Comparison of ENCODE assay signal across 29 cellular contexts in the genomic region with DNA sequence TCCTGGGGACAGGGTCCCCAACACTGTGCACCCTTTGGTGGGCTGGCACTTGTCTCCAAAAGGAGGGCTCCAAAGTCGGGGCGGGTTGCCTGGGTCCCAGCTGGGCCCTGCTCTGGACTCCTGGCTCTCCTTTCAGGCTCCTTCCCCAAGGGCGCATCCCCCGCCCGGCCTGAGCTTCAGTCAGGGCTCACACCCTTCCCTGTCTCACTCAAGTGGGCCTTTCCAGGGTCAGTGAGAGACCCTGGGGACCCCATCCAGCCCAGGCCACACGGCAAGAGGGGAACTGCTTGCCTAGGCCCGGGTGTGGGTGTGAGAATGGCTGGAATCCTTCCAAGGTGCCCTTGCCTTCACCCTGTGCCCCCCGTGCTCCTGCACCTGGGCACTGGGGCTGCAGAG. TPM values are rescaled to one million over a fixed set of nuclear protein-coding genes. Genes with fewer than 3 reads are reported as not detected.
DNase-seq lines count a peak whose midpoint lies in the region; ATAC-seq and TF ChIP-seq lines count a peak whose summit lies in the region.
"Had no signal": no experiment of that assay in that cellular context is flagged by ENCODE, and none has a peak within 500 bp of the region (broad histone marks: within the 10 kb centered on the region; RNA-seq: fewer than 3 reads in every experiment).

No MANE protein-coding gene starts in this region.

- no peak for TF ChIP-seq POLR2A in stomach (IDR thresholded peaks at IDR 0.05)

- peaks cover 58% of the 10 kb centered on the region for H3K4me1 ChIP-seq in BE2C
- H3K4me1 ChIP-seq in mucosa of descending colon (ENCODE audit: low read depth) = peaks cover 46% of the 10 kb centered on the region
- H3K4me1 ChIP-seq in stomach = peaks cover 51 to 75% (median 66%) of the 10 kb centered on the region in 4 donors

- H3K27me3 ChIP-seq in BE2C (peaks cover 9% of the 10 kb centered on the region), stomach (peaks cover 0 to 27% (median 12%) of the 10 kb centered on the region in 3 donors)
- H3K27me3 ChIP-seq: testis had no signal

- ATAC-seq in mucosa of descending colon (no peak), HG02759 (IDR thresholded peaks at IDR 0.05; ENCODE audit: unreplicated experiment) (no peak), GM18867 (IDR thresholded peaks at IDR 0.05; ENCODE audit: unreplicated experiment) (no peak), HG03439 (IDR thresholded peaks at IDR 0.05; ENCODE audit: unreplicated experiment) (no peak)
- ATAC-seq: activated CD8-positive, alpha-beta T cell treated with anti-CD3 and anti-CD28 coated beads for 36 hours; activated T-helper 17 cell treated with anti-CD3 and anti-CD28 coated beads, Interleukin-2, amount 50 U/mL, for 72 hours; stimulated activated memory B cell treated with anti-CD40 and anti-IgM and Interleukin-4, amounts not matched to agents 10 μg/mL and 1 μg/mL and 100 μg/mL, for 72 hours had no signal

- no peaks in the 10 kb centered on the region for H3K9me3 ChIP-seq in BE2C
- H3K9me3 ChIP-seq in mucosa of descending colon = no peaks in the 10 kb centered on the region
- H3K9me3 ChIP-seq in stomach = no peaks in the 10 kb centered on the region
- H3K9me3 ChIP-seq: testis had no signal

- peak overlapping the region; percentile 15 to 98 (median 66) for H3K27ac ChIP-seq in stomach
- H3K27ac ChIP-seq: GM23248, parathyroid adenoma, testis had no signal

- intact Hi-C loops in mucosa of descending colon (cut with DNase I, micrococcal nuclease) = no loop called here
- intact Hi-C loops in stomach (cut with DNase I; ENCODE audit: low total_unique reads) = loop anchor here (5.0 kb wide), 1 partner anchor 70 kb away; no protein-coding TSS in a partner anchor

- TF ChIP-seq CTCF in BE2C (IDR thresholded peaks at IDR 0.05; ENCODE audit: low read depth, low read length) (no peak), mucosa of descending colon (IDR thresholded peaks at IDR 0.05) (no peak), stomach (IDR thresholded peaks at IDR 0.05) (no peak)

- WGBS in stomach, 5 donors = 39 to 65% (median 41%) methylated on average over 6 to 8 of the region's 8 CpGs

- H3K36me3 ChIP-seq in BE2C (no peaks in the 10 kb centered on the region; the same call in 1 of the 2 replicates), mucosa of descending colon (ENCODE audit: low read depth) (no peaks in the 10 kb centered on the region), stomach (no peaks in the 10 kb centered on the region)

- peak; percentile 12 for DNase-seq in BE2C
- DNase-seq in ecto neural progenitor cell (ENCODE audit: low spot score) = peak; percentile 53
- DNase-seq in mucosa of descending colon = peak in 2 of 3 donors; percentile 51 to 52
- DNase-seq in stomach = no peak
- no peak for DNase-seq in NCI-H1105 (lab: John Stamatoyannopoulos, UW)
- DNase-seq: activated CD4-positive, CD25-positive, alpha-beta regulatory T cell treated with anti-CD3 and anti-CD28 coated beads, Interleukin-2, amount 50 U/mL, for 72 hours; activated CD8-positive, alpha-beta T cell treated with anti-CD3 and anti-CD28 coated beads for 36 hours; activated naive CD4-positive, alpha-beta T cell treated with anti-CD3 and anti-CD28 coated beads, Interleukin-2, amount 50 U/mL, for 16 hours; amniotic stem cell; DMS153; effector CD8-positive, alpha-beta T cell; erythroblast; foreskin fibroblast; GM23248; hippocampal formation; KG1; left ventricle myocardium superior; MM.1S; NCI-H2029 treated with DMSO at 0.1 percent for 48 hours; NCI-H226; stimulated activated CD4-positive, alpha-beta T cell treated with anti-CD3 and anti-CD28 coated beads, Interleukin-12 subunit alpha, Interleukin-12 subunit beta, amount 100 ng/mL, for 4 hours; stimulated activated CD4-positive, alpha-beta T cell treated with anti-CD3 and anti-CD28 coated beads, Interleukin-4, amount 100 ng/mL, for 24 hours; testis had no signal

- no peak for TF ChIP-seq EP300 in stomach (IDR thresholded peaks at IDR 0.05)

- H3K4me3 ChIP-seq in BE2C (ENCODE audit: low read depth, low read length) (no peak overlapping the region), mucosa of descending colon (no peak overlapping the region), stomach (no peak overlapping the region)
- H3K4me3 ChIP-seq: GM23248, testis had no signal

RNA-seq across cellular contexts. Expression of gene SLC38A10, which starts 41.8 kb away (rescaled TPM):
- 41.2 TPM for polyA plus RNA-seq in BE2C (2012; ENCODE audit: insufficient read depth, insufficient read length, low read depth)
- total RNA-seq in mucosa of descending colon (10 to 100 TPM; 77.0 to 95.3 (median 94.0) TPM), stomach (100 to 1,000 TPM in 2 of 5 donors, 10 to 100 TPM in 3; 27.4 to 140 (median 82.6) TPM)
- polyA plus RNA-seq in stomach = 10 to 100 TPM; 18.6 to 78.1 (median 56.4) TPM

RNA-seq across cellular contexts. Expression of gene BAHCC1, which starts 58.3 kb away (rescaled TPM):
- polyA plus RNA-seq in BE2C (2012; ENCODE audit: insufficient read depth, insufficient read length, low read depth) = 23.2 TPM
- 10 to 100 TPM; 14.0 to 27.4 (median 16.5) TPM for total RNA-seq in mucosa of descending colon
- 10 to 100 TPM in 4 of 5 donors, 1 to 10 TPM in 1; 8.6 to 56.2 (median 15.2) TPM for total RNA-seq in stomach
- polyA plus RNA-seq in stomach = 1 to 10 TPM; 4.9 to 6.6 (median 5.1) TPM

Comparison
In these comparisons a context has a peak if more than half of its experiments do, and no peak if none do; other contexts are left out.
1. DNase-seq: peak in BE2C (single experiment), ecto neural progenitor cell (single experiment) and mucosa of descending colon (2 of 3); none in stomach (single experiment) and NCI-H1105 (single experiment).